Comparison of ENCODE assay signal across 12 cellular contexts in the genomic region with DNA sequence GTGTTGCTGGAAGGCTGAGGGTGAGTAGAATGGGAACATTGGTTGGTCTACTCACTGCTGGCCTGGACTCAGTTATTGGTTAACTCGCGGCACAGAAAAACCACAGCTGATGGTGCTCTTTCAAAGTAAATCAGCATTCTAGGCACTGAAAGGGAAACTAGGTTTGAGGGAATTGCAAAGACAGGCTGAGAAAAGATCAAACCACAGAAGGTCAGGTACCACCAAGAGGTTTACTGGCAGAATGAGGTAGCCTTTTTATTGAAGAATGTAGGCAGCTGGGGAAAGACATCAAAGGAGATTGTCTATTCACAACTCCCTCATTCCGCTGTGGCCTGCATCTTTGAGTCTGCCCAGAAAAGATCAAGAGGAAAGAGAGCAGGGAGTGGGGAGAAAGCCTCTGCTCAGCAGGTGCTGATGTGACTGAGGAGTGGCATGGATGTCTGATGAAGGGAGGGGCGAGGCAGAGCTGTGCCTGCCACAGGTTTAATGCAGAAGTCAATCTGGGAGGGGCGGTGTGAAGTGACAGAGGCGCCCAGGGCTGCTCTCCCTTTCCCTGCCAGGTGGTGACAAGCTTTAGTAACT.
DNase-seq lines count a peak whose midpoint lies in the region; ATAC-seq and TF ChIP-seq lines count a peak whose summit lies in the region.
"Had no signal": no experiment of that assay in that cellular context is flagged by ENCODE, and none has a peak within 500 bp of the region (broad histone marks: within the 10 kb centered on the region; RNA-seq: fewer than 3 reads in every experiment).

No MANE protein-coding gene starts in this region.

- H3K27ac Mint-ChIP-seq in central memory CD8-positive, alpha-beta T cell (ENCODE audit: low read depth), result peak overlapping the region; percentile 64
- H3K27ac Mint-ChIP-seq: activated B cell treated with CpG ODN at 0.5 μM for 24 hours; activated naive CD8-positive, alpha-beta T cell treated with anti-CD3 and anti-CD28 coated beads, Interleukin-2, amount 10 ng/mL, durations not matched to agents 7 days and 5 days; CD14-positive monocyte; progenitor cell of endocrine pancreas had no signal

- peaks cover 28% of the 10 kb centered on the region for H3K4me1 ChIP-seq in DND-41 (ENCODE audit: insufficient read depth, low read length)

- H3K9me3 ChIP-seq in DND-41 (ENCODE audit: insufficient read depth, low read length, severe bottlenecking) (peaks cover 2% of the 10 kb centered on the region), WERI-Rb-1 (ENCODE audit: severe bottlenecking) (no peaks in the 10 kb centered on the region)

- H3K27me3 Mint-ChIP-seq in central memory CD8-positive, alpha-beta T cell, result peaks cover 10% of the 10 kb centered on the region
- H3K27me3 Mint-ChIP-seq: activated naive CD8-positive, alpha-beta T cell treated with anti-CD3 and anti-CD28 coated beads, Interleukin-2, amount 10 ng/mL, durations not matched to agents 7 days and 5 days; progenitor cell of endocrine pancreas had no signal

- no peak overlapping the region for H3K9ac ChIP-seq in DND-41 (ENCODE audit: low read depth, low read length)

- H3K9me3 Mint-ChIP-seq in central memory CD8-positive, alpha-beta T cell, result no peaks in the 10 kb centered on the region
- H3K9me3 Mint-ChIP-seq: activated naive CD8-positive, alpha-beta T cell treated with anti-CD3 and anti-CD28 coated beads, Interleukin-2, amount 10 ng/mL, durations not matched to agents 7 days and 5 days had no signal

- H3K27me3 ChIP-seq in DND-41 (ENCODE audit: insufficient read depth, low read length, poor library complexity) (no peaks in the 10 kb centered on the region), WERI-Rb-1 (ENCODE audit: insufficient read depth, low read depth, severe bottlenecking) (no peaks in the 10 kb centered on the region)

- H3K4me3 ChIP-seq in DND-41 (ENCODE audit: low read depth in 1 of 2, low read length in 2 of 2) (peak overlapping the region in 1 of 2 experiments; percentile 8; a peak in 1 of 4 replicates), WERI-Rb-1 (ENCODE audit: low read depth, low read length) (no peak overlapping the region)
- H3K4me3 ChIP-seq in Jurkat, Clone E6-1 (ENCODE audit: low read length), result no peak overlapping the region

- peak; percentile 52 for TF ChIP-seq CTCF in DND-41 (IDR thresholded peaks at IDR 0.05; ENCODE audit: borderline replicate concordance, extremely low read depth, low read length, poor library complexity, severe bottlenecking)
- TF ChIP-seq CTCF in WERI-Rb-1 (IDR thresholded peaks at IDR 0.05; ENCODE audit: low read depth, low read length), result no peak

- peaks cover 6% of the 10 kb centered on the region for H3K4me1 Mint-ChIP-seq in central memory CD8-positive, alpha-beta T cell
- H3K4me1 Mint-ChIP-seq: activated B cell treated with CpG ODN at 0.5 μM for 24 hours, CD14-positive monocyte had no signal

- no peaks in the 10 kb centered on the region for H4K20me1 ChIP-seq in DND-41 (ENCODE audit: insufficient read depth, low read length)

- H3K4me3 Mint-ChIP-seq in central memory CD8-positive, alpha-beta T cell, result no peak overlapping the region
- H3K4me3 Mint-ChIP-seq: activated B cell treated with CpG ODN at 0.5 μM for 24 hours; activated naive CD8-positive, alpha-beta T cell treated with anti-CD3 and anti-CD28 coated beads, Interleukin-2, amount 10 ng/mL, durations not matched to agents 7 days and 5 days; CD14-positive monocyte had no signal

- no peak overlapping the region for H2AFZ ChIP-seq in DND-41 (ENCODE audit: low read depth, low read length)

- H3K27ac ChIP-seq in DND-41 (ENCODE audit: low read length), result peak overlapping the region; percentile 67
- H3K27ac ChIP-seq in WERI-Rb-1, result no peak overlapping the region

- no peaks in the 10 kb centered on the region for H3K79me2 ChIP-seq in DND-41 (ENCODE audit: insufficient read depth, low read length)

- DNase-seq in DND-41 (peak; percentile 87), WERI-Rb-1 (no peak), dedifferentiated amniotic fluid mesenchymal stem cell (ENCODE audit: extremely low spot score) (no peak), germinal center (ENCODE audit: low spot score) (no peak)
- peak; percentile 85 for DNase-seq in Jurkat, Clone E6-1 (ENCODE audit: low read depth, low spot score)
- no peak for DNase-seq in central memory CD8-positive, alpha-beta T cell (ENCODE audit: low spot score in 2 of 2)
- DNase-seq: activated B cell treated with CpG ODN at 0.5 μM for 24 hours; activated naive CD8-positive, alpha-beta T cell treated with anti-CD3 and anti-CD28 coated beads, Interleukin-2, amount 10 ng/mL, durations not matched to agents 7 days and 5 days had no signal

- H3K36me3 ChIP-seq in DND-41 (ENCODE audit: insufficient read depth, low read length), result no peaks in the 10 kb centered on the region
- H3K36me3 ChIP-seq in WERI-Rb-1, result peaks cover 14% of the 10 kb centered on the region

- ATAC-seq in DND-41 (ENCODE audit: insufficient read depth, low read depth), result peak; percentile 92
- ATAC-seq in GM19463 (IDR thresholded peaks at IDR 0.05; ENCODE audit: unreplicated experiment), result peak; percentile 85
- ATAC-seq in central memory CD8-positive, alpha-beta T cell (replicated peaks; ENCODE audit: extremely low read depth, poor library complexity, severe bottlenecking), result no peak
- ATAC-seq in GM21528 (IDR thresholded peaks at IDR 0.05; ENCODE audit: low FRiP score, unreplicated experiment), result no peak

- peak overlapping the region; percentile 47 for H3K4me2 ChIP-seq in DND-41 (ENCODE audit: insufficient read depth, low read length)

- H3K36me3 Mint-ChIP-seq in central memory CD8-positive, alpha-beta T cell (ENCODE audit: insufficient read depth), result no peaks in the 10 kb centered on the region
- H3K36me3 Mint-ChIP-seq: activated naive CD8-positive, alpha-beta T cell treated with anti-CD3 and anti-CD28 coated beads, Interleukin-2, amount 10 ng/mL, durations not matched to agents 7 days and 5 days; CD14-positive monocyte had no signal

Comparison
In these comparisons a context has a peak if more than half of its experiments do, and no peak if none do; other contexts are left out.
1. ATAC-seq: peak in DND-41 (single experiment) and GM19463 (single experiment); none in central memory CD8-positive, alpha-beta T cell (single experiment) and GM21528 (single experiment).
2. DNase-seq: peak in DND-41 (single experiment) and Jurkat, Clone E6-1 (single experiment); none in central memory CD8-positive, alpha-beta T cell (0 of 2), WERI-Rb-1 (single experiment), dedifferentiated amniotic fluid mesenchymal stem cell (single experiment) and germinal center (single experiment).